Comparison of ENCODE assay signal across 22 cellular contexts in genomic region chr16:324201-324450, GRCh38. TPM values are rescaled to one million over a fixed set of nuclear protein-coding genes. Genes with fewer than 3 reads are reported as not detected.
DNase-seq lines count a peak whose midpoint lies in the region; ATAC-seq, FAIRE-seq and TF ChIP-seq lines count a peak whose summit lies in the region.
"Had no signal": no experiment of that assay in that cellular context is flagged by ENCODE, and none has a peak within 500 bp of the region (broad histone marks: within the 10 kb centered on the region; RNA-seq: fewer than 3 reads in every experiment).

No MANE protein-coding gene starts in this region.

- intact Hi-C loops in K562 (cut with micrococcal nuclease) = no loop called here

- no peak overlapping the region for H2BK12ac ChIP-seq in neuronal stem cell (ENCODE audit: low read length)

- CTCF ChIA-PET in K562 (lab: Yijun Ruan, JAX; ENCODE audit: low intra/inter-chr PET ratio) = no interaction called here

- no peak overlapping the region for H4K91ac ChIP-seq in neuronal stem cell (ENCODE audit: low read depth, low read length, poor library complexity)

- no peak for FAIRE-seq in K562 (lab: Jason Lieb, UNC)

- peak overlapping the region; percentile 63 to 89 for H3K9ac ChIP-seq in K562 (ENCODE audit: insufficient read depth in 1 of 2, low read depth in 2 of 2, low read length in 2 of 2)
- H3K9ac ChIP-seq in neuronal stem cell (ENCODE audit: low read depth, low read length, poor library complexity) = no peak overlapping the region

- no peak overlapping the region for H2BK120ac ChIP-seq in neuronal stem cell (ENCODE audit: low read depth, low read length)

- peak overlapping the region; percentile 70 for H3K4me3 Mint-ChIP-seq in activated T-cell treated with anti-CD3 and anti-CD28 coated beads, Interleukin-2, amount 50 U/mL, for 4 hours
- H3K4me3 Mint-ChIP-seq in GM23338 = no peak overlapping the region

- H3K23ac ChIP-seq in neuronal stem cell (ENCODE audit: low read depth, low read length, poor library complexity) = no peak overlapping the region

- H3K9me3 ChIP-seq in K562 (replicated peaks; ENCODE audit: control insufficient read depth, insufficient read depth, low read depth, low read length) (no peaks in the 10 kb centered on the region), neuronal stem cell (replicated peaks in 1 of 2; ENCODE audit: control insufficient read depth in 2 of 2, insufficient read depth in 1 of 2, low read depth in 1 of 2, low read length in 2 of 2) (no peaks in the 10 kb centered on the region), upper lobe of left lung (no peaks in the 10 kb centered on the region)
- H3K9me3 ChIP-seq: esophagus squamous epithelium had no signal

- peak overlapping the region; percentile 43 for H4K8ac ChIP-seq in neuronal stem cell (ENCODE audit: low read depth, low read length)

- no peak for ATAC-seq in activated T-cell treated with anti-CD3 and anti-CD28 coated beads, Interleukin-2, amount 50 U/mL, for 4 hours
- ATAC-seq in GM23338 = peak; percentile 6; the same call in 2 of the 3 replicates
- no peak for ATAC-seq in K562
- ATAC-seq in foreskin keratinocyte = no peak
- no peak for ATAC-seq in upper lobe of left lung (ENCODE audit: low FRiP score in 2 of 2)
- ATAC-seq: left lobe of liver had no signal

- no peak for TF ChIP-seq RAD21 in K562 (CRISPR knock-in tag; conservative IDR thresholded peaks at IDR 0.05 in 1 of 2, IDR thresholded peaks at IDR 0.05 in 1 of 2)

- no peak overlapping the region for H2BK15ac ChIP-seq in neuronal stem cell (ENCODE audit: low read length)

- no peak for TF ChIP-seq POLR2A in K562 (conservative IDR thresholded peaks at IDR 0.05)
- TF ChIP-seq POLR2A in upper lobe of left lung (IDR thresholded peaks at IDR 0.05) = no peak

- in situ Hi-C loops in K562 (cut with MboI) = no loop called here

- H3K4me1 ChIP-seq in GM23338 (ENCODE audit: insufficient read depth) = peaks cover 4% of the 10 kb centered on the region; the same call in 1 of the 2 replicates
- H3K4me1 ChIP-seq in K562 (replicated peaks in 1 of 2; ENCODE audit: control insufficient read depth in 2 of 2, insufficient read depth in 2 of 2, low read length in 2 of 2) = peaks cover 24 to 57% of the 10 kb centered on the region in 2 experiments
- peaks cover 7 to 11% of the 10 kb centered on the region in 2 donors for H3K4me1 ChIP-seq in neuronal stem cell (ENCODE audit: control insufficient read depth in 2 of 2, insufficient read depth in 1 of 2, low read depth in 1 of 2, low read length in 2 of 2)
- H3K4me1 ChIP-seq in foreskin keratinocyte = no peaks in the 10 kb centered on the region
- peaks cover 38 to 59% (median 47%) of the 10 kb centered on the region in 4 donors for H3K4me1 ChIP-seq in upper lobe of left lung

- no peak overlapping the region for H3K27ac Mint-ChIP-seq in GM23338

- peaks cover under 1% of the 10 kb centered on the region for H3K36me3 Mint-ChIP-seq in activated T-cell treated with anti-CD3 and anti-CD28 coated beads, Interleukin-2, amount 50 U/mL, for 4 hours (ENCODE audit: insufficient read depth)
- H3K36me3 Mint-ChIP-seq in GM23338 (ENCODE audit: low read depth) = peaks cover 5% of the 10 kb centered on the region; the same call in 2 of the 3 replicates

- H3K4me2 ChIP-seq in GM23338 (no peak overlapping the region), K562 (ENCODE audit: insufficient read depth, low read length) (peak overlapping the region; percentile 74), neuronal stem cell (ENCODE audit: insufficient read depth, low read length, poor library complexity, severe bottlenecking) (no peak overlapping the region)

- peak overlapping the region; percentile 37 for H2AK5ac ChIP-seq in neuronal stem cell (ENCODE audit: low read depth, low read length)

- H3K36me3 ChIP-seq in GM23338 (ENCODE audit: insufficient read depth) (no peaks in the 10 kb centered on the region), K562 (ENCODE audit: control insufficient read depth, insufficient read depth, low read length) (peaks cover 33% of the 10 kb centered on the region), neuronal stem cell (replicated peaks in 1 of 2; ENCODE audit: control insufficient read depth in 2 of 2, insufficient read depth in 2 of 2, low read length in 2 of 2) (peaks cover 4 to 15% of the 10 kb centered on the region in 2 donors), upper lobe of left lung (peaks cover 0 to under 1% (median under 1%) of the 10 kb centered on the region in 4 donors)

- peaks cover 3% of the 10 kb centered on the region; the same call in 1 of the 2 replicates for H3F3A ChIP-seq in GM23338 (replicated peaks; ENCODE audit: low read depth)

- H3K9me1 ChIP-seq in K562 (ENCODE audit: control insufficient read depth, insufficient read depth, low read length) = peaks cover 10% of the 10 kb centered on the region

- no peaks in the 10 kb centered on the region for H3K9me2 ChIP-seq in GM23338 (ENCODE audit: insufficient read depth)

- H2AFZ ChIP-seq in GM23338 = no peak overlapping the region
- peak overlapping the region; percentile 63; the same call in 1 of the 2 replicates for H2AFZ ChIP-seq in K562 (ENCODE audit: low read depth, low read length)
- H2AFZ ChIP-seq in neuronal stem cell (ENCODE audit: low read length) = no peak overlapping the region

- POLR2A ChIA-PET in K562 (lab: Yijun Ruan, JAX) = interaction anchor here (0.6 to 1.4 kb wide), 5 partner anchors 11 to 231 kb away, joined by 3 to 4 read pairs (median 3); no protein-coding TSS in a partner anchor

- peaks cover 97% of the 10 kb centered on the region for H3K79me2 ChIP-seq in GM23338 (replicated peaks; ENCODE audit: insufficient read depth)
- peaks cover 88% of the 10 kb centered on the region for H3K79me2 ChIP-seq in K562 (ENCODE audit: control insufficient read depth, insufficient read depth, low read length)

- no peak overlapping the region for H3K14ac ChIP-seq in neuronal stem cell (ENCODE audit: low read length)

- peak overlapping the region; percentile 48 for H3K18ac ChIP-seq in neuronal stem cell (ENCODE audit: low read length)

- H3K27me3 ChIP-seq in GM23338 (ENCODE audit: insufficient read depth) = no peaks in the 10 kb centered on the region
- H3K27me3 ChIP-seq in K562 (ENCODE audit: control insufficient read depth in 2 of 2, insufficient read depth in 2 of 2, low read length in 2 of 2) = no peaks in the 10 kb centered on the region
- no peaks in the 10 kb centered on the region for H3K27me3 ChIP-seq in neuronal stem cell (ENCODE audit: control insufficient read depth in 3 of 3, insufficient read depth in 3 of 3, low read depth in 1 of 3, low read length in 3 of 3)
- H3K27me3 ChIP-seq in foreskin keratinocyte = no peaks in the 10 kb centered on the region
- no peaks in the 10 kb centered on the region for H3K27me3 ChIP-seq in upper lobe of left lung
- H3K27me3 ChIP-seq: esophagus squamous epithelium had no signal

- H3K27ac ChIP-seq in GM23338 (ENCODE audit: low read depth) (0 out of 2 replicates have a peak overlapping the region, but pooled peaks have one; percentile 55), K562 (ENCODE audit: extremely low read depth, low read depth, low read length) (peak overlapping the region; percentile 86), neuronal stem cell (replicated peaks; ENCODE audit: low read length) (no peak overlapping the region), foreskin keratinocyte (no peak overlapping the region), upper lobe of left lung (peak overlapping the region in 2 of 4 donors; percentile 72 to 88)

- WGBS in K562 (ENCODE audit: insufficient coverage, low coverage, missing lambda C conversion rate) = 15% methylated on average over 17 of the region's 17 CpGs
- WGBS in neuronal stem cell (ENCODE audit: extremely low coverage in 2 of 2, insufficient read length in 2 of 2, insufficient replicate concordance in 1 of 2), 2 donors = no CpG with 5 or more reads among the region's 17 CpGs
- WGBS in upper lobe of left lung, 2 donors = 90% methylated on average over 15 to 17 of the region's 17 CpGs

- BruUV-seq in K562 (replicated peaks; lab: Mats Ljungman, UMichigan) = no TSS peak

- peaks cover 15% of the 10 kb centered on the region for H3K79me1 ChIP-seq in neuronal stem cell (ENCODE audit: low read depth, low read length)

- H3K9me3 Mint-ChIP-seq in activated T-cell treated with anti-CD3 and anti-CD28 coated beads, Interleukin-2, amount 50 U/mL, for 4 hours = no peaks in the 10 kb centered on the region
- H3K9me3 Mint-ChIP-seq in GM23338 = no peaks in the 10 kb centered on the region
- H3K9me3 Mint-ChIP-seq: activated CD8-positive, alpha-beta T cell treated with anti-CD3 and anti-CD28 coated beads for 36 hours had no signal

- H3K4me1 Mint-ChIP-seq in activated T-cell treated with anti-CD3 and anti-CD28 coated beads, Interleukin-2, amount 50 U/mL, for 4 hours (ENCODE audit: low read depth) = peaks cover 68% of the 10 kb centered on the region
- peaks cover 25% of the 10 kb centered on the region for H3K4me1 Mint-ChIP-seq in GM23338

- H3K4ac ChIP-seq in neuronal stem cell (ENCODE audit: low read length) = no peak overlapping the region

- TF ChIP-seq CTCF in GM23338 (conservative IDR thresholded peaks at IDR 0.05; ENCODE audit: low read depth in 2 of 2) (no peak), K562 (IDR thresholded peaks at IDR 0.05 in 2 of 3, conservative IDR thresholded peaks at IDR 0.05 in 1 of 3; ENCODE audit: insufficient read depth in 2 of 3, low read depth in 1 of 3, low read length in 3 of 3) (no peak), foreskin keratinocyte (conservative IDR thresholded peaks at IDR 0.05) (no peak), upper lobe of left lung (IDR thresholded peaks at IDR 0.05) (no peak)

- H3K27me3 Mint-ChIP-seq in activated T-cell treated with anti-CD3 and anti-CD28 coated beads, Interleukin-2, amount 50 U/mL, for 4 hours (ENCODE audit: low read depth) = no peaks in the 10 kb centered on the region
- peaks cover 6% of the 10 kb centered on the region for H3K27me3 Mint-ChIP-seq in GM23338 (ENCODE audit: insufficient read depth, low read depth, poor library complexity)
- H3K27me3 Mint-ChIP-seq: activated CD8-positive, alpha-beta T cell treated with anti-CD3 and anti-CD28 coated beads for 36 hours had no signal

- H2BK5ac ChIP-seq in neuronal stem cell (ENCODE audit: low read length) = no peak overlapping the region

- TF ChIP-seq EP300 in K562 (IDR thresholded peaks at IDR 0.05; ENCODE audit: low read length) (no peak), upper lobe of left lung (IDR thresholded peaks at IDR 0.05) (no peak)

- no peak for DNase-seq in activated T-cell treated with anti-CD3 and anti-CD28 coated beads, Interleukin-2, amount 50 U/mL, for 4 hours
- no peak for DNase-seq in activated T-cell treated with anti-CD3 and anti-CD28 coated beads, Interleukin-2, amount 50 U/mL, for 48 hours
- DNase-seq in GM23338 (ENCODE audit: low spot score) (no peak), K562 (ENCODE audit: extremely low read depth in 1 of 4, low spot score in 3 of 4) (no peak), neuronal stem cell (ENCODE audit: low spot score) (no peak), foreskin keratinocyte (no peak), NCI-H510A (lab: John Stamatoyannopoulos, UW) (no peak), upper lobe of left lung (no peak)
- DNase-seq: amygdala; caudate nucleus; DMS79 treated with DMSO at 0.1 percent for 48 hours; esophagus squamous epithelium; midbrain; NCI-H1694; NCI-H2227 treated with DMSO at 0.1 percent for 48 hours; stimulated activated CD4-positive, alpha-beta T cell treated with anti-CD3 and anti-CD28 coated beads, Interleukin-4, amount 100 ng/mL, for 24 hours; substantia nigra had no signal

- H4K20me1 ChIP-seq in GM23338 (replicated peaks; ENCODE audit: insufficient read depth) = peaks cover 31% of the 10 kb centered on the region
- peaks cover 49% of the 10 kb centered on the region; the same call in 1 of the 2 replicates for H4K20me1 ChIP-seq in K562 (replicated peaks; ENCODE audit: control insufficient read depth, insufficient read depth, low read length)

- H3K4me3 ChIP-seq in GM23338 (no peak overlapping the region), K562 (peak overlapping the region; percentile 28), neuronal stem cell (ENCODE audit: low read length in 2 of 2) (no peak overlapping the region), upper lobe of left lung (no peak overlapping the region)

RNA-seq across cellular contexts. Expression of gene AXIN1, which starts 28.4 kb away (rescaled TPM):
- 10 to 100 TPM; 34.1 to 40.4 (median 35.4) TPM for total RNA-seq in activated T-cell treated with anti-CD3 and anti-CD28 coated beads, Interleukin-2, amount 50 U/mL, for 4 hours
- total RNA-seq in GM23338 (2014; rRNA removed; shearing (Covaris generic)) = 50.6 and 54.5 TPM in 2 replicates
- polyA plus RNA-seq in GM23338 (2016; fragmentation: Nextera tagmentation; extraction: Ambion mirVana) (14.3 and 15.0 TPM in 2 replicates), K562 (2011; rRNA removed) (7.4 and 13.0 TPM in 2 replicates), K562 (2014; fragmentation: Illumina TruSeq; extraction: Trizol) (25.9 and 36.3 TPM in 2 replicates), K562 (2014; fragmentation: Nextera tagmentation; extraction: Ambion mirVana) (under 1 TPM; 0.42 to 0.77 TPM), K562 (2014; rRNA removed) (36.8 and 40.5 TPM in 2 replicates), foreskin keratinocyte (19.2 and 21.5 TPM in 2 replicates)
- total RNA-seq in K562 (2011; cell fraction: chromatin; rRNA removed; ENCODE audit: low replicate concordance) = 41.5 and 88.6 TPM in 2 replicates
- total RNA-seq in K562 (2011; cell fraction: nucleolus; rRNA removed) = 39.7 and 42.5 TPM in 2 replicates
- total RNA-seq in K562 (2011; cell fraction: nucleoplasm; rRNA removed) = 23.8 and 31.0 TPM in 2 replicates
- total RNA-seq in K562 (2014; rRNA removed) (53.9 and 65.3 TPM in 2 replicates), K562 (2014; rRNA removed; fragmentation: Illumina TruSeq; extraction: Trizol) (13.1 and 16.0 TPM in 2 replicates), K562 (2015; rRNA removed; fragmentation: Illumina TruSeq; extraction: Trizol) (28.1 and 28.6 TPM in 2 replicates), K562 (2021) (49.9 and 58.0 TPM in 2 replicates), foreskin keratinocyte (28.4 and 31.3 TPM in 2 replicates), upper lobe of left lung (10 to 100 TPM; 26.8 to 45.9 (median 31.9) TPM)
- 13.6 and 26.9 TPM in 2 replicates for polyA plus RNA-seq in K562 (2011; cell fraction: cytosol; rRNA removed)
- 20.6 and 36.7 TPM in 2 replicates for polyA plus RNA-seq in K562 (2011; cell fraction: nucleus; rRNA removed)
- polyA plus RNA-seq in K562 (2012) = 26.0 and 33.9 TPM in 2 replicates
- polyA minus RNA-seq in K562 (2011; rRNA and poly(A)+ RNA removed) = 9.0 and 13.1 TPM in 2 replicates
- polyA minus RNA-seq in K562 (2011; cell fraction: cytosol; rRNA and poly(A)+ RNA removed) = 16.1 and 34.2 TPM in 2 replicates
- 14.3 and 14.4 TPM in 2 replicates for polyA minus RNA-seq in K562 (2011; cell fraction: nucleus; rRNA and poly(A)+ RNA removed)
- polyA plus RNA-seq in neuronal stem cell (2013, experiment 1 of 2) = 19.3 TPM
- polyA plus RNA-seq in neuronal stem cell (2013, experiment 2 of 2) = 18.9 TPM

RNA-seq across cellular contexts. Expression of gene PDIA2, which starts 41.2 kb away (rescaled TPM):
- total RNA-seq in activated T-cell treated with anti-CD3 and anti-CD28 coated beads, Interleukin-2, amount 50 U/mL, for 4 hours = not detected
- 0.87 TPM in 1 of 2 replicates, not detected in the other for total RNA-seq in GM23338 (2014; rRNA removed; shearing (Covaris generic))
- polyA plus RNA-seq in GM23338 (2016; fragmentation: Nextera tagmentation; extraction: Ambion mirVana) = 0.39 and 0.52 TPM in 2 replicates
- 5.5 and 10.4 TPM in 2 replicates for total RNA-seq in K562 (2011; cell fraction: chromatin; rRNA removed; ENCODE audit: low replicate concordance)
- 5.5 and 6.5 TPM in 2 replicates for total RNA-seq in K562 (2011; cell fraction: nucleolus; rRNA removed)
- 4.2 and 4.3 TPM in 2 replicates for total RNA-seq in K562 (2011; cell fraction: nucleoplasm; rRNA removed)
- total RNA-seq in K562 (2014; rRNA removed) = 0.20 and 0.23 TPM in 2 replicates
- total RNA-seq in K562 (2014; rRNA removed; fragmentation: Illumina TruSeq; extraction: Trizol) = not detected in 2 replicates
- total RNA-seq in K562 (2015; rRNA removed; fragmentation: Illumina TruSeq; extraction: Trizol) = not detected in 2 replicates
- total RNA-seq in K562 (2021) = 0.58 and 0.67 TPM in 2 replicates
- 0.92 and 1.0 TPM in 2 replicates for polyA plus RNA-seq in K562 (2011; rRNA removed)
- polyA plus RNA-seq in K562 (2011; cell fraction: cytosol; rRNA removed) = 0.19 and 0.66 TPM in 2 replicates
- polyA plus RNA-seq in K562 (2011; cell fraction: nucleus; rRNA removed) = 9.1 and 13.2 TPM in 2 replicates
- polyA plus RNA-seq in K562 (2012) = 0.17 and 0.33 TPM in 2 replicates
- polyA plus RNA-seq in K562 (2014; fragmentation: Illumina TruSeq; extraction: Trizol) = 0.13 and 0.19 TPM in 2 replicates
- not detected for polyA plus RNA-seq in K562 (2014; fragmentation: Nextera tagmentation; extraction: Ambion mirVana)
- polyA plus RNA-seq in K562 (2014; rRNA removed) = 0.18 and 0.23 TPM in 2 replicates
- polyA minus RNA-seq in K562 (2011; rRNA and poly(A)+ RNA removed) = 0.15 TPM in 1 of 2 replicates, not detected in the other
- not detected in 2 replicates for polyA minus RNA-seq in K562 (2011; cell fraction: cytosol; rRNA and poly(A)+ RNA removed)
- polyA minus RNA-seq in K562 (2011; cell fraction: nucleus; rRNA and poly(A)+ RNA removed) = 0.81 and 1.2 TPM in 2 replicates
- polyA plus RNA-seq in neuronal stem cell (2013, experiment 1 of 2) = 0.43 TPM
- 0.42 TPM for polyA plus RNA-seq in neuronal stem cell (2013, experiment 2 of 2)
- total RNA-seq in foreskin keratinocyte = 0.25 and 0.48 TPM in 2 replicates
- 0.16 and 0.51 TPM in 2 replicates for polyA plus RNA-seq in foreskin keratinocyte
- total RNA-seq in upper lobe of left lung = under 1 TPM in 2 of 6 donors, not detected in 4; 0.52 to 0.64 TPM
- total RNA-seq: A673; activated CD8-positive, alpha-beta T cell treated with anti-CD3 and anti-CD28 coated beads for 36 hours; esophagus squamous epithelium had no signal

RNA-seq across cellular contexts. Expression of gene ARHGDIG, which starts 43.7 kb away (rescaled TPM):
- total RNA-seq in activated T-cell treated with anti-CD3 and anti-CD28 coated beads, Interleukin-2, amount 50 U/mL, for 4 hours = not detected
- 1.0 and 1.2 TPM in 2 replicates for total RNA-seq in GM23338 (2014; rRNA removed; shearing (Covaris generic))
- 0.24 and 0.78 TPM in 2 replicates for polyA plus RNA-seq in GM23338 (2016; fragmentation: Nextera tagmentation; extraction: Ambion mirVana)
- 2.2 and 9.2 TPM in 2 replicates for total RNA-seq in K562 (2011; cell fraction: chromatin; rRNA removed; ENCODE audit: low replicate concordance)
- 6.4 and 8.8 TPM in 2 replicates for total RNA-seq in K562 (2011; cell fraction: nucleolus; rRNA removed)
- 4.1 and 5.6 TPM in 2 replicates for total RNA-seq in K562 (2011; cell fraction: nucleoplasm; rRNA removed)
- 0.64 and 2.2 TPM in 2 replicates for total RNA-seq in K562 (2014; rRNA removed)
- total RNA-seq in K562 (2014; rRNA removed; fragmentation: Illumina TruSeq; extraction: Trizol) = 0.36 and 0.41 TPM in 2 replicates
- 0.19 and 0.40 TPM in 2 replicates for total RNA-seq in K562 (2015; rRNA removed; fragmentation: Illumina TruSeq; extraction: Trizol)
- total RNA-seq in K562 (2021) = 0.69 and 1.6 TPM in 2 replicates
- polyA plus RNA-seq in K562 (2011; rRNA removed) = 2.0 and 2.5 TPM in 2 replicates
- 3.0 and 6.0 TPM in 2 replicates for polyA plus RNA-seq in K562 (2011; cell fraction: cytosol; rRNA removed)
- polyA plus RNA-seq in K562 (2011; cell fraction: nucleus; rRNA removed) = 9.6 and 15.6 TPM in 2 replicates
- polyA plus RNA-seq in K562 (2012) = 0.71 and 0.74 TPM in 2 replicates
- polyA plus RNA-seq in K562 (2014; fragmentation: Illumina TruSeq; extraction: Trizol) = 0.37 and 0.84 TPM in 2 replicates
- not detected for polyA plus RNA-seq in K562 (2014; fragmentation: Nextera tagmentation; extraction: Ambion mirVana)
- 0.86 and 1.8 TPM in 2 replicates for polyA plus RNA-seq in K562 (2014; rRNA removed)
- 0.18 and 0.46 TPM in 2 replicates for polyA minus RNA-seq in K562 (2011; rRNA and poly(A)+ RNA removed)
- polyA minus RNA-seq in K562 (2011; cell fraction: cytosol; rRNA and poly(A)+ RNA removed) = 0.95 and 1.5 TPM in 2 replicates
- polyA minus RNA-seq in K562 (2011; cell fraction: nucleus; rRNA and poly(A)+ RNA removed) = 0.78 and 1.6 TPM in 2 replicates
- polyA plus RNA-seq in neuronal stem cell (2013, experiment 1 of 2) = 0.85 TPM
- polyA plus RNA-seq in neuronal stem cell (2013, experiment 2 of 2) = 0.89 TPM
- total RNA-seq in foreskin keratinocyte = not detected in 2 replicates
- not detected in 2 replicates for polyA plus RNA-seq in foreskin keratinocyte
- total RNA-seq in upper lobe of left lung = under 1 TPM in 1 of 6 donors, not detected in 5; 0.91 TPM
- total RNA-seq: activated CD8-positive, alpha-beta T cell treated with anti-CD3 and anti-CD28 coated beads for 36 hours; esophagus squamous epithelium; M059J; RPMI7951 had no signal

RNA-seq across cellular contexts. Expression of gene MRPL28, which starts 46.2 kb away (rescaled TPM):
- total RNA-seq in activated T-cell treated with anti-CD3 and anti-CD28 coated beads, Interleukin-2, amount 50 U/mL, for 4 hours = 100 to 1,000 TPM; 124 to 136 (median 128) TPM
- 115 and 169 TPM in 2 replicates for total RNA-seq in GM23338 (2014; rRNA removed; shearing (Covaris generic))
- polyA plus RNA-seq in GM23338 (2016; fragmentation: Nextera tagmentation; extraction: Ambion mirVana) = 129 and 135 TPM in 2 replicates
- total RNA-seq in K562 (2011; cell fraction: chromatin; rRNA removed; ENCODE audit: low replicate concordance) = 23.4 and 64.3 TPM in 2 replicates
- total RNA-seq in K562 (2011; cell fraction: nucleolus; rRNA removed) = 75.9 and 80.4 TPM in 2 replicates
- 40.5 and 50.3 TPM in 2 replicates for total RNA-seq in K562 (2011; cell fraction: nucleoplasm; rRNA removed)
- 323 and 344 TPM in 2 replicates for total RNA-seq in K562 (2014; rRNA removed)
- total RNA-seq in K562 (2014; rRNA removed; fragmentation: Illumina TruSeq; extraction: Trizol) = 54.8 and 63.1 TPM in 2 replicates
- 157 and 167 TPM in 2 replicates for total RNA-seq in K562 (2015; rRNA removed; fragmentation: Illumina TruSeq; extraction: Trizol)
- 175 and 183 TPM in 2 replicates for total RNA-seq in K562 (2021)
- polyA plus RNA-seq in K562 (2011; rRNA removed) = 152 and 181 TPM in 2 replicates
- polyA plus RNA-seq in K562 (2011; cell fraction: cytosol; rRNA removed) = 215 and 452 TPM in 2 replicates
- polyA plus RNA-seq in K562 (2011; cell fraction: nucleus; rRNA removed) = 114 and 165 TPM in 2 replicates
- 108 and 172 TPM in 2 replicates for polyA plus RNA-seq in K562 (2012)
- polyA plus RNA-seq in K562 (2014; fragmentation: Illumina TruSeq; extraction: Trizol) = 219 and 232 TPM in 2 replicates
- polyA plus RNA-seq in K562 (2014; fragmentation: Nextera tagmentation; extraction: Ambion mirVana) = 10 to 100 TPM in 1 of 2 experiments, 1 to 10 TPM in 1; 2.5 to 22.9 TPM
- polyA plus RNA-seq in K562 (2014; rRNA removed) = 306 and 314 TPM in 2 replicates
- 49.7 and 74.3 TPM in 2 replicates for polyA minus RNA-seq in K562 (2011; rRNA and poly(A)+ RNA removed)
- polyA minus RNA-seq in K562 (2011; cell fraction: cytosol; rRNA and poly(A)+ RNA removed) = 48.1 and 65.9 TPM in 2 replicates
- 23.4 and 31.5 TPM in 2 replicates for polyA minus RNA-seq in K562 (2011; cell fraction: nucleus; rRNA and poly(A)+ RNA removed)
- polyA plus RNA-seq in neuronal stem cell (2013, experiment 1 of 2) = 68.8 TPM
- polyA plus RNA-seq in neuronal stem cell (2013, experiment 2 of 2) = 73.1 TPM
- 125 and 132 TPM in 2 replicates for total RNA-seq in foreskin keratinocyte
- polyA plus RNA-seq in foreskin keratinocyte = 218 and 222 TPM in 2 replicates
- total RNA-seq in upper lobe of left lung = 10 to 100 TPM; 48.8 to 83.9 (median 58.4) TPM

RNA-seq across cellular contexts. Expression of gene RGS11, which starts 48.4 kb away (rescaled TPM):
- total RNA-seq in activated T-cell treated with anti-CD3 and anti-CD28 coated beads, Interleukin-2, amount 50 U/mL, for 4 hours = under 1 TPM in 1 of 3 donors, not detected in 2; 0.18 TPM
- 0.58 and 1.8 TPM in 2 replicates for total RNA-seq in GM23338 (2014; rRNA removed; shearing (Covaris generic))
- polyA plus RNA-seq in GM23338 (2016; fragmentation: Nextera tagmentation; extraction: Ambion mirVana) (0.38 and 0.74 TPM in 2 replicates), K562 (2011; rRNA removed) (not detected in 2 replicates), K562 (2014; fragmentation: Illumina TruSeq; extraction: Trizol) (not detected in 2 replicates), K562 (2014; fragmentation: Nextera tagmentation; extraction: Ambion mirVana) (not detected), K562 (2014; rRNA removed) (not detected in 2 replicates), foreskin keratinocyte (0.04 TPM in 1 of 2 replicates, not detected in the other)
- 0.07 TPM in 1 of 2 replicates, not detected in the other for total RNA-seq in K562 (2011; cell fraction: chromatin; rRNA removed; ENCODE audit: low replicate concordance)
- not detected in 2 replicates for total RNA-seq in K562 (2011; cell fraction: nucleolus; rRNA removed)
- total RNA-seq in K562 (2011; cell fraction: nucleoplasm; rRNA removed) = not detected in 2 replicates
- total RNA-seq in K562 (2014; rRNA removed) (not detected in 2 replicates), K562 (2014; rRNA removed; fragmentation: Illumina TruSeq; extraction: Trizol) (not detected in 2 replicates), K562 (2015; rRNA removed; fragmentation: Illumina TruSeq; extraction: Trizol) (not detected in 2 replicates), K562 (2021) (not detected in 2 replicates), foreskin keratinocyte (not detected in 2 replicates), upper lobe of left lung (10 to 100 TPM in 2 of 6 donors, 1 to 10 TPM in 4; 1.9 to 16.8 (median 5.5) TPM)
- not detected in 2 replicates for polyA plus RNA-seq in K562 (2011; cell fraction: cytosol; rRNA removed)
- polyA plus RNA-seq in K562 (2011; cell fraction: nucleus; rRNA removed) = not detected in 2 replicates
- polyA plus RNA-seq in K562 (2012) = not detected in 2 replicates
- not detected in 2 replicates for polyA minus RNA-seq in K562 (2011; rRNA and poly(A)+ RNA removed)
- not detected in 2 replicates for polyA minus RNA-seq in K562 (2011; cell fraction: cytosol; rRNA and poly(A)+ RNA removed)
- polyA minus RNA-seq in K562 (2011; cell fraction: nucleus; rRNA and poly(A)+ RNA removed) = not detected in 2 replicates
- polyA plus RNA-seq in neuronal stem cell (2013, experiment 1 of 2) = 1.7 TPM
- polyA plus RNA-seq in neuronal stem cell (2013, experiment 2 of 2) = 1.5 TPM
- total RNA-seq: A673; activated CD8-positive, alpha-beta T cell treated with anti-CD3 and anti-CD28 coated beads for 36 hours; M059J; RPMI7951 had no signal

Comparison
In these comparisons a context has a peak if more than half of its experiments do, and no peak if none do; other contexts are left out.
1. H3K27ac ChIP-seq: peak in GM23338 (single experiment) and K562 (single experiment); none in neuronal stem cell (single experiment) and foreskin keratinocyte (single experiment).